In genomic region chr22:19129871-19130270, GRCh38 we compare ENCODE assay signal across 20 cellular contexts. TPM values are rescaled to one million over a fixed set of nuclear protein-coding genes. Genes with fewer than 3 reads are reported as not detected.
A peak's percentile ranks its signal among the peaks of the same experiment; 100 is the strongest.
DNase-seq lines count a peak whose midpoint lies in the region; ATAC-seq and TF ChIP-seq lines count a peak whose summit lies in the region.
"Had no signal": no experiment of that assay in that cellular context is flagged by ENCODE, and none has a peak within 500 bp of the region (broad histone marks: within the 10 kb centered on the region; RNA-seq: fewer than 3 reads in every experiment).

No MANE protein-coding gene starts in this region.

- H3K27ac ChIP-seq in RWPE1 (peak overlapping the region; percentile 90), neuronal stem cell (replicated peaks; ENCODE audit: low read length) (no peak overlapping the region), H9 (ENCODE audit: insufficient read length, low read depth, low read length) (no peak overlapping the region)
- H3K27ac ChIP-seq: GM23248, PC-9 had no signal

- TF ChIP-seq CTCF in RWPE1 (conservative IDR thresholded peaks at IDR 0.05; ENCODE audit: low read depth): no peak
- TF ChIP-seq CTCF in endothelial cell (IDR thresholded peaks at IDR 0.05; ENCODE audit: unreplicated experiment): no peak
- TF ChIP-seq CTCF in H9 (conservative IDR thresholded peaks at IDR 0.05): no peak

- H3K27me3 Mint-ChIP-seq in endothelial cell (ENCODE audit: unreplicated experiment) (peaks cover 8% of the 10 kb centered on the region), H9 (ENCODE audit: low read depth) (peaks cover 7% of the 10 kb centered on the region)
- H3K27me3 Mint-ChIP-seq: CD4-positive, alpha-beta T cell had no signal

- H3K27ac Mint-ChIP-seq in endothelial cell (ENCODE audit: unreplicated experiment) (peak overlapping the region; percentile 64), H9 (no peak overlapping the region; a peak in 1 of 7 replicates)
- H3K27ac Mint-ChIP-seq: CD4-positive, alpha-beta T cell had no signal

- H3K18ac ChIP-seq in neuronal stem cell (ENCODE audit: low read length) (no peak overlapping the region), H9 (ENCODE audit: insufficient read length, low read depth, low read length) (no peak overlapping the region)

- H3K4me3 Mint-ChIP-seq in endothelial cell (ENCODE audit: unreplicated experiment) (no peak overlapping the region), H9 (no peak overlapping the region; a peak in 1 of 5 replicates)
- H3K4me3 Mint-ChIP-seq: CD4-positive, alpha-beta T cell had no signal

- H3K56ac ChIP-seq in H9 (ENCODE audit: insufficient read length, low read depth, low read length): no peak overlapping the region

- no peak overlapping the region for H2BK20ac ChIP-seq in H9 (ENCODE audit: low read depth, low read length, poor library complexity, severe bottlenecking)

- no peak overlapping the region for H3T11ph ChIP-seq in H9 (ENCODE audit: low read length)

- H2BK120ac ChIP-seq in neuronal stem cell (ENCODE audit: low read depth, low read length) (no peak overlapping the region), H9 (ENCODE audit: low read depth, low read length, poor library complexity, severe bottlenecking) (no peak overlapping the region)

- no peak overlapping the region for H3K14ac ChIP-seq in neuronal stem cell (ENCODE audit: low read length)
- no peak overlapping the region; the same call in 1 of the 2 replicates for H3K14ac ChIP-seq in H9 (ENCODE audit: insufficient read depth, low read length)

- peaks cover 26 to 37% of the 10 kb centered on the region in 2 donors for H3K36me3 ChIP-seq in neuronal stem cell (replicated peaks in 1 of 2; ENCODE audit: control insufficient read depth in 2 of 2, insufficient read depth in 2 of 2, low read length in 2 of 2)

- no peaks in the 10 kb centered on the region for H3K4me1 Mint-ChIP-seq in endothelial cell (ENCODE audit: unreplicated experiment)
- H3K4me1 Mint-ChIP-seq in H9: no peaks in the 10 kb centered on the region; a peak in 1 of 4 replicates

- H2AK5ac ChIP-seq in neuronal stem cell (ENCODE audit: low read depth, low read length) (no peak overlapping the region), H9 (ENCODE audit: insufficient read length, low read length) (no peak overlapping the region)

- H3K9me3 ChIP-seq in neuronal stem cell (replicated peaks in 1 of 2; ENCODE audit: control insufficient read depth in 2 of 2, insufficient read depth in 1 of 2, low read depth in 1 of 2, low read length in 2 of 2) (no peaks in the 10 kb centered on the region), H9 (ENCODE audit: control insufficient read depth, low read depth, low read length) (no peaks in the 10 kb centered on the region)

- H3K4me3 ChIP-seq in neuronal stem cell (ENCODE audit: low read length in 2 of 2): no peak overlapping the region
- H3K4me3 ChIP-seq: GM23248, PC-9 had no signal

- H3K23ac ChIP-seq in neuronal stem cell (ENCODE audit: low read depth, low read length, poor library complexity) (peak overlapping the region; percentile 60), H9 (ENCODE audit: insufficient read length, low read depth, low read length) (no peak overlapping the region)

- no peaks in the 10 kb centered on the region for H3K4me1 ChIP-seq in neuronal stem cell (ENCODE audit: control insufficient read depth in 2 of 2, insufficient read depth in 1 of 2, low read depth in 1 of 2, low read length in 2 of 2)
- H3K4me1 ChIP-seq in H9 (ENCODE audit: insufficient read depth, low read length): no peaks in the 10 kb centered on the region

- H3K9ac ChIP-seq in neuronal stem cell (ENCODE audit: low read depth, low read length, poor library complexity) (peak overlapping the region; percentile 12), H9 (ENCODE audit: extremely low read depth, insufficient read length, low read length) (no peak overlapping the region)
- H3K9ac ChIP-seq: GM23248 had no signal

- no peak overlapping the region for H4K5ac ChIP-seq in H9 (ENCODE audit: insufficient read length, low read depth, low read length)

- no CpG with 5 or more reads among the region's 8 CpGs for WGBS in neuronal stem cell (ENCODE audit: extremely low coverage in 2 of 2, insufficient read length in 2 of 2, insufficient replicate concordance in 1 of 2), 2 donors
- no CpG with 5 or more reads among the region's 8 CpGs for WGBS in H9 (ENCODE audit: extremely low coverage, insufficient read length, low lambda C conversion rate)

- no peak overlapping the region for H2BK5ac ChIP-seq in neuronal stem cell (ENCODE audit: low read length)
- no peak overlapping the region for H2BK5ac ChIP-seq in H9 (ENCODE audit: insufficient read length, low read length)

- POLR2A ChIA-PET in RWPE1 (lab: Yijun Ruan, JAX; ENCODE audit: low non-redundant PET): no interaction called here

- no peak overlapping the region for H3K4ac ChIP-seq in neuronal stem cell (ENCODE audit: low read length)
- no peak overlapping the region for H3K4ac ChIP-seq in H9 (ENCODE audit: low read depth, low read length)

- DNase-seq in HPDE6-E6E7 (ENCODE audit: extremely low spot score) (peak; percentile 80), RWPE1 (ENCODE audit: low spot score) (peak; percentile 72), endothelial cell (ENCODE audit: low spot score) (no peak), neuronal stem cell (ENCODE audit: low spot score) (no peak), H9 (no peak)
- DNase-seq: ACHN; CD4-positive, alpha-beta T cell; GF-D8; GM23248; IMR-90; NCI-H146; NCI-H2081 treated with DMSO at 0.1 percent for 48 hours; NCI-H446; NCI-H774; PC-9 had no signal

- H3K9me3 Mint-ChIP-seq in endothelial cell (ENCODE audit: unreplicated experiment) (no peaks in the 10 kb centered on the region), H9 (no peaks in the 10 kb centered on the region)
- H3K9me3 Mint-ChIP-seq: CD4-positive, alpha-beta T cell had no signal

- peaks cover 0 to 3% (median 0%) of the 10 kb centered on the region in 3 experiments for H3K27me3 ChIP-seq in neuronal stem cell (ENCODE audit: control insufficient read depth in 3 of 3, insufficient read depth in 3 of 3, low read depth in 1 of 3, low read length in 3 of 3)
- no peaks in the 10 kb centered on the region for H3K27me3 ChIP-seq in H9 (ENCODE audit: insufficient read depth, low read length)

- H3K79me2 ChIP-seq in H9 (ENCODE audit: insufficient read depth, low read length): no peaks in the 10 kb centered on the region

- no peak overlapping the region for H4K91ac ChIP-seq in neuronal stem cell (ENCODE audit: low read depth, low read length, poor library complexity)
- no peak overlapping the region for H4K91ac ChIP-seq in H9 (ENCODE audit: insufficient read length, low read depth, low read length)

- no peak overlapping the region for H3K4me2 ChIP-seq in neuronal stem cell (ENCODE audit: insufficient read depth, low read length, poor library complexity, severe bottlenecking)
- H3K4me2 ChIP-seq in H9 (ENCODE audit: insufficient read depth, insufficient read length, low read length): no peak overlapping the region
- H3K4me2 ChIP-seq: PC-9 had no signal

- H2BK15ac ChIP-seq in neuronal stem cell (ENCODE audit: low read length) (no peak overlapping the region), H9 (ENCODE audit: low read depth, low read length) (no peak overlapping the region)

- no peak overlapping the region for H2AFZ ChIP-seq in neuronal stem cell (ENCODE audit: low read length)
- H2AFZ ChIP-seq in H9 (ENCODE audit: low read length): no peak overlapping the region
- H2AFZ ChIP-seq: GM23248, PC-9 had no signal

- H2BK12ac ChIP-seq in neuronal stem cell (ENCODE audit: low read length) (no peak overlapping the region), H9 (ENCODE audit: insufficient read length, low read depth, low read length) (no peak overlapping the region)

- H4K20me1 ChIP-seq in H9 (ENCODE audit: control insufficient read depth, insufficient read depth, insufficient read length): no peaks in the 10 kb centered on the region

- H4K8ac ChIP-seq in neuronal stem cell (ENCODE audit: low read depth, low read length) (no peak overlapping the region), H9 (replicated peaks; ENCODE audit: insufficient read length, low read depth, low read length) (no peak overlapping the region)

- CTCF ChIA-PET in RWPE1 (lab: Yijun Ruan, JAX): no interaction called here

- H3K23me2 ChIP-seq in H9 (ENCODE audit: insufficient read length, low read depth, low read length, poor library complexity, severe bottlenecking): no peaks in the 10 kb centered on the region

- H3K79me1 ChIP-seq in neuronal stem cell (ENCODE audit: low read depth, low read length) (peaks cover 10% of the 10 kb centered on the region), H9 (ENCODE audit: insufficient read depth, low read depth, low read length, poor library complexity, severe bottlenecking) (no peaks in the 10 kb centered on the region)

- ATAC-seq in GM19035 (IDR thresholded peaks at IDR 0.05; ENCODE audit: unreplicated experiment) (no peak), HG02759 (IDR thresholded peaks at IDR 0.05; ENCODE audit: unreplicated experiment) (no peak)

- H3K36me3 Mint-ChIP-seq in endothelial cell (ENCODE audit: low read depth, unreplicated experiment): no peaks in the 10 kb centered on the region
- peaks cover 0 to 33% (median 13%) of the 10 kb centered on the region in 3 experiments; a peak in 6 of 7 replicates for H3K36me3 Mint-ChIP-seq in H9 (ENCODE audit: insufficient read depth in 1 of 3, low read depth in 3 of 3)

RNA-seq across cellular contexts. Expression of gene TSSK2, which starts 1.2 kb away (rescaled TPM):
- not detected for total RNA-seq in endothelial cell (ENCODE audit: unreplicated experiment)
- polyA plus RNA-seq in neuronal stem cell (2013, experiment 1 of 2): not detected
- not detected for polyA plus RNA-seq in neuronal stem cell (2013, experiment 2 of 2)
- not detected in 2 replicates for total RNA-seq in H9 (2021)
- total RNA-seq: GM23248, HT-29, IMR-90, LHCN-M2, PC-9, Right ventricle myocardium superior had no signal
- polyA plus RNA-seq: GM23248, IMR-90 had no signal

RNA-seq across cellular contexts. Expression of gene DGCR2, which starts 7.7 kb away (rescaled TPM):
- total RNA-seq in endothelial cell (ENCODE audit: unreplicated experiment): 46.7 TPM
- 31.2 TPM for polyA plus RNA-seq in neuronal stem cell (2013, experiment 1 of 2)
- 31.1 TPM for polyA plus RNA-seq in neuronal stem cell (2013, experiment 2 of 2)
- total RNA-seq in H9 (2021): 47.2 and 50.7 TPM in 2 replicates

RNA-seq across cellular contexts. Expression of gene ESS2, which starts 14.6 kb away (rescaled TPM):
- total RNA-seq in endothelial cell (ENCODE audit: unreplicated experiment) (19.1 TPM), H9 (2021) (18.7 and 19.4 TPM in 2 replicates)
- polyA plus RNA-seq in neuronal stem cell (2013, experiment 1 of 2): 9.2 TPM
- 9.2 TPM for polyA plus RNA-seq in neuronal stem cell (2013, experiment 2 of 2)

RNA-seq across cellular contexts. Expression of gene GSC2, which starts 20.2 kb away (rescaled TPM):
- total RNA-seq in endothelial cell (ENCODE audit: unreplicated experiment) (not detected), H9 (2021) (0.22 TPM in 2 replicates)
- not detected for polyA plus RNA-seq in neuronal stem cell (2013, experiment 1 of 2)
- not detected for polyA plus RNA-seq in neuronal stem cell (2013, experiment 2 of 2)
- total RNA-seq: CD4-positive, alpha-beta T cell; GM23248; HT-29; IMR-90; LHCN-M2; PC-9; Right ventricle myocardium superior had no signal
- polyA plus RNA-seq: GM23248, IMR-90 had no signal

RNA-seq across cellular contexts. Expression of gene SLC25A1, which starts 48.7 kb away (rescaled TPM):
- total RNA-seq in endothelial cell (ENCODE audit: unreplicated experiment) (79.2 TPM), H9 (2021) (151 and 156 TPM in 2 replicates)
- polyA plus RNA-seq in neuronal stem cell (2013, experiment 1 of 2): 75.2 TPM
- polyA plus RNA-seq in neuronal stem cell (2013, experiment 2 of 2): 71.9 TPM

Comparison
In these comparisons a context has a peak if more than half of its experiments do, and no peak if none do; other contexts are left out.
1. DNase-seq: peak in HPDE6-E6E7 (single experiment) and RWPE1 (single experiment); none in endothelial cell (single experiment), neuronal stem cell (single experiment) and H9 (single experiment).